In genomic region chr1:63863137-63863536, GRCh38 we compare ENCODE assay signal across 18 cellular contexts.
DNase-seq lines count a peak whose midpoint lies in the region; ATAC-seq, FAIRE-seq and TF ChIP-seq lines count a peak whose summit lies in the region.
"Had no signal": no experiment of that assay in that cellular context is flagged by ENCODE, and none has a peak within 500 bp of the region (broad histone marks: within the 10 kb centered on the region; RNA-seq: fewer than 3 reads in every experiment).

No MANE protein-coding gene starts in this region.

- no peaks in the 10 kb centered on the region for H3K9me1 ChIP-seq in keratinocyte (ENCODE audit: control insufficient read depth, extremely low read depth, insufficient read depth, low read length)

- H2BK12ac ChIP-seq in trophoblast cell (ENCODE audit: low read length): no peak overlapping the region

- H3K36me3 ChIP-seq in keratinocyte (ENCODE audit: control insufficient read depth in 2 of 2, extremely low read depth in 1 of 2, insufficient read depth in 2 of 2, low read length in 2 of 2) (no peaks in the 10 kb centered on the region), trophoblast cell (ENCODE audit: control insufficient read depth in 1 of 2, insufficient read depth in 2 of 2, low read length in 2 of 2) (no peaks in the 10 kb centered on the region), heart right ventricle (no peaks in the 10 kb centered on the region), WERI-Rb-1 (no peaks in the 10 kb centered on the region)
- H3K36me3 ChIP-seq: BE2C, HAP-1 had no signal

- H3K9me3 ChIP-seq in keratinocyte (ENCODE audit: control insufficient read depth, low read depth, low read length): no peaks in the 10 kb centered on the region
- no peaks in the 10 kb centered on the region for H3K9me3 ChIP-seq in trophoblast cell (ENCODE audit: insufficient read depth, low read depth, low read length)
- no peaks in the 10 kb centered on the region for H3K9me3 ChIP-seq in heart right ventricle
- no peaks in the 10 kb centered on the region for H3K9me3 ChIP-seq in WERI-Rb-1 (ENCODE audit: severe bottlenecking)
- H3K9me3 ChIP-seq: BE2C, HAP-1 had no signal

- no peaks in the 10 kb centered on the region for H3K9me3 Mint-ChIP-seq in WTC11
- H3K9me3 Mint-ChIP-seq: CD4-positive, CD25-positive, alpha-beta regulatory T cell had no signal

- no peaks in the 10 kb centered on the region for H4K20me1 ChIP-seq in keratinocyte (ENCODE audit: control insufficient read depth, extremely low read depth, insufficient read depth, low read length)

- CTCF ChIA-PET in WTC11 (lab: Charles Lee): interaction anchor here (1.4 to 1.7 kb wide), 2 partner anchors 12 to 17 kb away, joined by 5 to 6 read pairs; no protein-coding TSS in a partner anchor

- H3K4me2 ChIP-seq in keratinocyte (ENCODE audit: control insufficient read depth, extremely low read depth, insufficient read depth, low read depth, low read length) (no peak overlapping the region), trophoblast cell (ENCODE audit: low read length) (no peak overlapping the region)

- H4K91ac ChIP-seq in trophoblast cell (ENCODE audit: low read depth, low read length): no peak overlapping the region

- no peak overlapping the region for H3K9ac ChIP-seq in keratinocyte (ENCODE audit: control insufficient read depth, extremely low read depth, insufficient read depth, low read length)
- no peak overlapping the region for H3K9ac ChIP-seq in trophoblast cell (ENCODE audit: low read length)
- H3K9ac ChIP-seq: GM23248 had no signal

- H3K18ac ChIP-seq in trophoblast cell (ENCODE audit: low read length): no peak overlapping the region

- H3K4me1 Mint-ChIP-seq in WTC11: peaks cover 75% of the 10 kb centered on the region
- H3K4me1 Mint-ChIP-seq: CD4-positive, CD25-positive, alpha-beta regulatory T cell; CD8-positive, alpha-beta memory T cell had no signal

- intact Hi-C loops in heart right ventricle (cut with DNase I): loop anchor here in 2 of 10 donors (5.0 to 10.0 kb wide), 3 partner anchors 59 to 168 kb away; partner anchors contain the start of gene ROR1 (in 1 of the 2)

- TF ChIP-seq CTCF in WTC11 (IDR thresholded peaks at IDR 0.05) (no peak), keratinocyte (optimal IDR thresholded peaks at IDR 0.05 in 1 of 3, IDR thresholded peaks at IDR 0.05 in 1 of 3, conservative IDR thresholded peaks at IDR 0.05 in 1 of 3; ENCODE audit: extremely low read depth in 1 of 3, insufficient read depth in 2 of 3, low read length in 3 of 3) (no peak), heart right ventricle (IDR thresholded peaks at IDR 0.05) (no peak), WERI-Rb-1 (IDR thresholded peaks at IDR 0.05; ENCODE audit: low read depth, low read length) (no peak)

- H3K79me2 ChIP-seq in keratinocyte (ENCODE audit: control insufficient read depth, insufficient read depth, low read length): no peaks in the 10 kb centered on the region
- H3K79me2 ChIP-seq in trophoblast cell (ENCODE audit: control insufficient read depth, insufficient read depth, low read length, poor library complexity): peaks cover 5% of the 10 kb centered on the region

- no peak overlapping the region for H2AK5ac ChIP-seq in trophoblast cell (ENCODE audit: low read length)

- peak overlapping the region; percentile 27 for H3K4ac ChIP-seq in trophoblast cell (ENCODE audit: low read depth, low read length)

- no peak overlapping the region for H3K14ac ChIP-seq in trophoblast cell (ENCODE audit: low read length)

- no peak overlapping the region for H4K12ac ChIP-seq in trophoblast cell (ENCODE audit: low read depth, low read length)

- no peak for DNase-seq in WTC11 (ENCODE audit: low spot score)
- no peak for DNase-seq in keratinocyte (ENCODE audit: low read depth, low spot score)
- no peak for DNase-seq in trophoblast cell
- no peak for DNase-seq in heart right ventricle
- no peak for DNase-seq in WERI-Rb-1
- DNase-seq in activated CD4-positive, alpha-beta T cell treated with anti-CD3 and anti-CD28 coated beads, Interleukin-2, amount 50 U/mL, for 48 hours: no peak
- DNase-seq: ACHN; BE2C; C1 segment of cervical spinal cord; CD4-positive, CD25-positive, alpha-beta regulatory T cell; CD8-positive, alpha-beta memory T cell; COR-L47; GM23248 had no signal

- H2BK5ac ChIP-seq in trophoblast cell (ENCODE audit: low read depth, low read length, poor library complexity): peak overlapping the region; percentile 16

- H3K27me3 Mint-ChIP-seq in WTC11 (ENCODE audit: low read depth): no peaks in the 10 kb centered on the region

- H2AFZ ChIP-seq in keratinocyte (ENCODE audit: control insufficient read depth, low read length): no peak overlapping the region
- no peak overlapping the region for H2AFZ ChIP-seq in trophoblast cell (ENCODE audit: insufficient read depth, low read length, poor library complexity)
- H2AFZ ChIP-seq: GM23248 had no signal

- peak; percentile 9 for FAIRE-seq in keratinocyte (lab: Jason Lieb, UNC)
- FAIRE-seq: A204.1, G401.6, GM12891 had no signal

- POLR2A ChIA-PET in WTC11 (lab: Charles Lee): no interaction called here

- no CpG with 5 or more reads among the region's 3 CpGs for WGBS in trophoblast cell (ENCODE audit: extremely low coverage, insufficient coverage, insufficient read length)
- 80 to 82% methylated on average over 3 of the region's 3 CpGs for WGBS in heart right ventricle, 2 donors

- peaks cover 34% of the 10 kb centered on the region for H3K4me1 ChIP-seq in keratinocyte (ENCODE audit: control insufficient read depth, extremely low read depth, insufficient read depth, low read length)
- peaks cover 13 to 28% of the 10 kb centered on the region in 2 experiments for H3K4me1 ChIP-seq in trophoblast cell (ENCODE audit: control insufficient read depth in 1 of 2, insufficient read depth in 2 of 2, low read length in 2 of 2)
- H3K4me1 ChIP-seq in heart right ventricle: peaks cover 0 to 77% (median 15%) of the 10 kb centered on the region in 9 donors
- H3K4me1 ChIP-seq: BE2C, HAP-1 had no signal

- H3K79me1 ChIP-seq in trophoblast cell (ENCODE audit: low read length): peaks cover 6% of the 10 kb centered on the region

- H3K36me3 Mint-ChIP-seq in WTC11: no peaks in the 10 kb centered on the region
- H3K36me3 Mint-ChIP-seq: CD4-positive, CD25-positive, alpha-beta regulatory T cell; CD8-positive, alpha-beta memory T cell had no signal

- H3K27ac ChIP-seq in keratinocyte (ENCODE audit: control insufficient read depth, insufficient read depth, low read length): no peak overlapping the region
- no peak overlapping the region for H3K27ac ChIP-seq in trophoblast cell (ENCODE audit: low read depth, low read length)
- H3K27ac ChIP-seq in heart right ventricle: no peak overlapping the region
- no peak overlapping the region for H3K27ac ChIP-seq in WERI-Rb-1
- H3K27ac ChIP-seq: GM23248, HL-60 had no signal

- H3K4me3 ChIP-seq in keratinocyte (ENCODE audit: control insufficient read depth in 2 of 3, extremely low read depth in 1 of 3, insufficient read depth in 2 of 3, low read depth in 1 of 3, low read length in 3 of 3) (no peak overlapping the region), trophoblast cell (ENCODE audit: low read depth, low read length) (no peak overlapping the region), heart right ventricle (no peak overlapping the region), WERI-Rb-1 (ENCODE audit: low read depth, low read length) (no peak overlapping the region)
- H3K4me3 ChIP-seq: GM23248, HAP-1 had no signal

- H2BK120ac ChIP-seq in trophoblast cell (ENCODE audit: insufficient read depth, low read length, poor library complexity): no peak overlapping the region

- dilution Hi-C loops in keratinocyte (cut with MboI; ENCODE audit: extremely low pct_ligation_motif_present, low sequenced_read_pairs): no loop called here

- no peak overlapping the region for H4K8ac ChIP-seq in trophoblast cell (ENCODE audit: low read depth, low read length)

- no peaks in the 10 kb centered on the region for H3K27me3 ChIP-seq in keratinocyte (ENCODE audit: control insufficient read depth, extremely low read depth, insufficient read depth, low read length)
- no peaks in the 10 kb centered on the region for H3K27me3 ChIP-seq in trophoblast cell (ENCODE audit: insufficient read depth, low read length)
- H3K27me3 ChIP-seq in heart right ventricle: no peaks in the 10 kb centered on the region
- H3K27me3 ChIP-seq in WERI-Rb-1 (ENCODE audit: insufficient read depth, low read depth, severe bottlenecking): no peaks in the 10 kb centered on the region
- H3K27me3 ChIP-seq: BE2C had no signal

- H3K4me3 Mint-ChIP-seq in WTC11: no peak overlapping the region
- H3K4me3 Mint-ChIP-seq: CD4-positive, CD25-positive, alpha-beta regulatory T cell; CD8-positive, alpha-beta memory T cell had no signal

- peak overlapping the region; percentile 11; the same call in 1 of the 2 replicates for H3K27ac Mint-ChIP-seq in WTC11
- H3K27ac Mint-ChIP-seq: CD4-positive, CD25-positive, alpha-beta regulatory T cell; CD8-positive, alpha-beta memory T cell had no signal

- no peak overlapping the region for H3K23ac ChIP-seq in trophoblast cell (ENCODE audit: low read length)

- ATAC-seq in WTC11: no peak
- no peak for ATAC-seq in heart right ventricle

TF ChIP-seq in WTC11, 78 proteins besides CTCF, POLR2A, EP300 and RAD21 (continues in another document):
- TF ChIP-seq ZSCAN18 (CRISPR knock-in tag; IDR thresholded peaks at IDR 0.05): no peak
- no peak for TF ChIP-seq MYBL2 (CRISPR knock-in tag; IDR thresholded peaks at IDR 0.05)
